8 cellular contexts compared by ENCODE assay signal in genomic region chr11:66002648-66003225, GRCh38. TPM values are rescaled to one million over a fixed set of nuclear protein-coding genes. Genes with fewer than 3 reads are reported as not detected.
DNase-seq lines count a peak whose midpoint lies in the region; ATAC-seq and TF ChIP-seq lines count a peak whose summit lies in the region.

No MANE protein-coding gene starts in this region.

- intact Hi-C loops in breast epithelium (cut with DNase I; ENCODE audit: low total_unique reads) = no loop called here

- DNase-seq in AG20443 (ENCODE audit: low spot score) (peak; percentile 84), NT2/D1 (ENCODE audit: low read depth, low spot score) (no peak), breast epithelium (ENCODE audit: low spot score in 2 of 2) (peak; percentile 57 to 71), left kidney (ENCODE audit: low read depth, low spot score) (peak; percentile 77), GF-D8 (lab: John Stamatoyannopoulos, UW) (no peak)

- TF ChIP-seq POLR2A in breast epithelium (IDR thresholded peaks at IDR 0.05) = no peak

- H3K4me1 ChIP-seq in NT2/D1 (ENCODE audit: insufficient read depth, insufficient read length) = peaks cover 7% of the 10 kb centered on the region
- peaks cover 0 to 9% of the 10 kb centered on the region in 2 donors for H3K4me1 ChIP-seq in breast epithelium
- H3K4me1 ChIP-seq in subcutaneous abdominal adipose tissue (ENCODE audit: control insufficient read depth in 5 of 5, insufficient read depth in 5 of 5, low read length in 5 of 5) = peaks cover 2 to 27% (median 21%) of the 10 kb centered on the region in 5 donors

- no peaks in the 10 kb centered on the region for H3K27me3 ChIP-seq in NT2/D1 (ENCODE audit: insufficient read depth, insufficient read length)
- no peaks in the 10 kb centered on the region for H3K27me3 ChIP-seq in breast epithelium
- H3K27me3 ChIP-seq in subcutaneous abdominal adipose tissue (ENCODE audit: control insufficient read depth in 5 of 5, insufficient read depth in 4 of 5, low read length in 5 of 5) = no peaks in the 10 kb centered on the region

- H3K36me3 ChIP-seq in NT2/D1 (ENCODE audit: insufficient read depth, insufficient read length, low read length) = peaks cover 59% of the 10 kb centered on the region
- no peaks in the 10 kb centered on the region for H3K36me3 ChIP-seq in breast epithelium
- H3K36me3 ChIP-seq in subcutaneous abdominal adipose tissue (ENCODE audit: control insufficient read depth in 5 of 5, insufficient read depth in 5 of 5, low read length in 5 of 5) = peaks cover 7 to 44% (median 40%) of the 10 kb centered on the region in 5 donors

- no peak for TF ChIP-seq CTCF in breast epithelium (IDR thresholded peaks at IDR 0.05)

- H3K27ac ChIP-seq in breast epithelium = peak overlapping the region; percentile 91 to 92
- peak overlapping the region; percentile 98 for H3K27ac ChIP-seq in subcutaneous abdominal adipose tissue (ENCODE audit: low read depth, low read length)

- peak overlapping the region; percentile 83 for H3K9ac ChIP-seq in NT2/D1 (ENCODE audit: insufficient read length, low read depth)
- H3K9ac ChIP-seq in subcutaneous abdominal adipose tissue (ENCODE audit: low read length in 5 of 5) = peak overlapping the region in 4 of 5 donors; percentile 86 to 98 (median 92)

- H3K9me3 ChIP-seq in NT2/D1 (ENCODE audit: insufficient read depth, low read length) = no peaks in the 10 kb centered on the region
- no peaks in the 10 kb centered on the region for H3K9me3 ChIP-seq in breast epithelium
- H3K9me3 ChIP-seq in subcutaneous abdominal adipose tissue (ENCODE audit: control insufficient read depth in 5 of 5, low read length in 5 of 5) = no peaks in the 10 kb centered on the region

- peak; percentile 21 for ATAC-seq in GM18517 (IDR thresholded peaks at IDR 0.05; ENCODE audit: unreplicated experiment)
- ATAC-seq in HG02938 (IDR thresholded peaks at IDR 0.05; ENCODE audit: unreplicated experiment) = peak; percentile 21

- H3K4me3 ChIP-seq in NT2/D1 (ENCODE audit: insufficient read length, low read depth) (peak overlapping the region; percentile 83), breast epithelium (peak overlapping the region; percentile 80 to 96 (median 95)), subcutaneous abdominal adipose tissue (ENCODE audit: low read depth in 1 of 5, low read length in 5 of 5) (peak overlapping the region; percentile 77 to 100 (median 97))

RNA-seq across cellular contexts. Expression of gene BANF1, which starts 0.4 kb away (rescaled TPM):
- total RNA-seq in breast epithelium = 10 to 100 TPM; 15.7 to 42.0 (median 37.4) TPM

RNA-seq across cellular contexts. Expression of gene EIF1AD, which starts 0.8 kb away (rescaled TPM):
- 10 to 100 TPM; 31.0 to 33.1 (median 31.0) TPM for total RNA-seq in breast epithelium

RNA-seq across cellular contexts. Expression of gene CST6, which starts 9.1 kb away (rescaled TPM):
- total RNA-seq in breast epithelium = under 1 TPM in 2 of 3 donors, not detected in 1; 0.59 to 0.98 TPM

RNA-seq across cellular contexts. Expression of gene CATSPER1, which starts 23.5 kb away (rescaled TPM):
- total RNA-seq in breast epithelium = 1 to 10 TPM in 1 of 3 donors, under 1 TPM in 1, not detected in 1; 0.32 to 1.3 TPM

RNA-seq across cellular contexts. Expression of gene SART1, which starts 41.2 kb away (rescaled TPM):
- 10 to 100 TPM; 55.2 to 68.5 (median 55.9) TPM for total RNA-seq in breast epithelium

Comparison
In these comparisons a context has a peak if more than half of its experiments do, and no peak if none do; other contexts are left out.
1. DNase-seq: peak in AG20443 (single experiment), breast epithelium (2 of 2) and left kidney (single experiment); none in NT2/D1 (single experiment) and GF-D8 (single experiment).
2. Peak in every context shown above with its lines, with median percentiles within 50 percentile points of each other: H3K4me3 ChIP-seq.